Comparison of ENCODE assay signal across 1 cellular context in the genomic region with DNA sequence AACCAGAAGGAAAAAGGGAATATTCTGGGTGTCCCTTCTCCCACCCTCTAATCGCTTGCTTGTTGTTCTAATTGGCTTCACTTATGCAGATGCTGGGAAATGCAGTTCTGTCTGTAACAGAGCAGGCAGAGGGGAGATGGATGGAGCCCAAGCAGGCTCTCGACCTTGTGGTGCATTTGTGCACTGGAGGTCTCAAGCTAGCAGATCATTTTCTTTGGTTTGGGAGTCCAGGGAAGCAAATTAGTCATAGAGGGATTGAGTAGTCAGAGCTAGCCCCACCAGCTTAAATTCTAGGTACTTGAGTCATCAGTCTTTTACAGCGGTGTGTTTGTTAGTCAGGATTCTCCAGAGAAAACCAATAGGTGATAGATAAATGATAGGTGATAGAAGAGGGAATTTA.
A peak's percentile ranks its signal among the peaks of the same experiment; 100 is the strongest.
TF ChIP-seq lines count a peak whose summit lies in the region.

No MANE protein-coding gene starts in this region.

TF ChIP-seq in HCT116, 20 proteins besides CTCF, POLR2A, EP300 and RAD21 (continued from another document):
- TF ChIP-seq, protein P1, sequence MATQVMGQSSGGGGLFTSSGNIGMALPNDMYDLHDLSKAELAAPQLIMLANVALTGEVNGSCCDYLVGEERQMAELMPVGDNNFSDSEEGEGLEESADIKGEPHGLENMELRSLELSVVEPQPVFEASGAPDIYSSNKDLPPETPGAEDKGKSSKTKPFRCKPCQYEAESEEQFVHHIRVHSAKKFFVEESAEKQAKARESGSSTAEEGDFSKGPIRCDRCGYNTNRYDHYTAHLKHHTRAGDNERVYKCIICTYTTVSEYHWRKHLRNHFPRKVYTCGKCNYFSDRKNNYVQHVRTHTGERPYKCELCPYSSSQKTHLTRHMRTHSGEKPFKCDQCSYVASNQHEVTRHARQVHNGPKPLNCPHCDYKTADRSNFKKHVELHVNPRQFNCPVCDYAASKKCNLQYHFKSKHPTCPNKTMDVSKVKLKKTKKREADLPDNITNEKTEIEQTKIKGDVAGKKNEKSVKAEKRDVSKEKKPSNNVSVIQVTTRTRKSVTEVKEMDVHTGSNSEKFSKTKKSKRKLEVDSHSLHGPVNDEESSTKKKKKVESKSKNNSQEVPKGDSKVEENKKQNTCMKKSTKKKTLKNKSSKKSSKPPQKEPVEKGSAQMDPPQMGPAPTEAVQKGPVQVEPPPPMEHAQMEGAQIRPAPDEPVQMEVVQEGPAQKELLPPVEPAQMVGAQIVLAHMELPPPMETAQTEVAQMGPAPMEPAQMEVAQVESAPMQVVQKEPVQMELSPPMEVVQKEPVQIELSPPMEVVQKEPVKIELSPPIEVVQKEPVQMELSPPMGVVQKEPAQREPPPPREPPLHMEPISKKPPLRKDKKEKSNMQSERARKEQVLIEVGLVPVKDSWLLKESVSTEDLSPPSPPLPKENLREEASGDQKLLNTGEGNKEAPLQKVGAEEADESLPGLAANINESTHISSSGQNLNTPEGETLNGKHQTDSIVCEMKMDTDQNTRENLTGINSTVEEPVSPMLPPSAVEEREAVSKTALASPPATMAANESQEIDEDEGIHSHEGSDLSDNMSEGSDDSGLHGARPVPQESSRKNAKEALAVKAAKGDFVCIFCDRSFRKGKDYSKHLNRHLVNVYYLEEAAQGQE (IDR thresholded peaks at IDR 0.05; ENCODE audit: low read depth), result no peak
- TF ChIP-seq CEBPB (IDR thresholded peaks at IDR 0.05; ENCODE audit: low read depth) (no peak), SP1 (IDR thresholded peaks at IDR 0.05; ENCODE audit: low read depth) (no peak), EGR1 (IDR thresholded peaks at IDR 0.05; ENCODE audit: low read depth) (no peak), SRF (IDR thresholded peaks at IDR 0.05; ENCODE audit: low read depth) (no peak), ZFX (IDR thresholded peaks at IDR 0.05) (no peak), FOSL1 (IDR thresholded peaks at IDR 0.05; ENCODE audit: low read depth) (peak; percentile 31; the same call in 1 of the 2 replicates)
- TF ChIP-seq, protein P2, sequence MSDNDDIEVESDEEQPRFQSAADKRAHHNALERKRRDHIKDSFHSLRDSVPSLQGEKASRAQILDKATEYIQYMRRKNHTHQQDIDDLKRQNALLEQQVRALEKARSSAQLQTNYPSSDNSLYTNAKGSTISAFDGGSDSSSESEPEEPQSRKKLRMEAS (IDR thresholded peaks at IDR 0.05), result no peak
